Comparison of ENCODE assay signal across 23 cellular contexts in the genomic region with DNA sequence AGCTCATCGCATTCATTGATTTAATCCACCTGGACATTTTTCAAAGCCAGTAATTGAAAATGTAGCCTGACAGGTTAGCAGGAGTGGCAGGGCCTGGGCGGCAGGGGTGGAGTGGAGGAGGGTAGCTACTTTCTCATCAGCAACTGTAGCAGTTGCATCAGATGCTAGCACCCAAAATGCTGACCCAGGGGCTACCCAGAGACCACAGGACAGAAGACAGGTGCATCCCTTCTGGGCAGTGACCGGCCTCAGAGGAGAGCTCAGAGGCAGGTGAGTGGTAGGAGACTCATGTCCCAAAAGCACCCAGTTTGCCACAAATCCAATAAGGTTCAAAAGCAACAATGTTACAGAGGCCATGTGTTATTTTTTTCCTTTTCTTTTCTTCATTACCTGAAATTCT.
"Had no signal": no experiment of that assay in that cellular context is flagged by ENCODE, and none has a peak within 500 bp of the region (broad histone marks: within the 10 kb centered on the region; RNA-seq: fewer than 3 reads in every experiment).

No MANE protein-coding gene starts in this region.

- H2AFZ ChIP-seq: hepatocyte had no signal

- H3K27ac ChIP-seq: coronary artery, esophagus squamous epithelium, hepatocyte, neutrophil, psoas muscle, spleen, testis, tibial nerve, upper lobe of right lung, vagina had no signal

- DNase-seq: dorsolateral prefrontal cortex; effector CD8-positive, alpha-beta T cell; esophagus squamous epithelium; foreskin melanocyte; left colon; left ventricle myocardium superior; mesendoderm; naive thymus-derived CD4-positive, alpha-beta T cell; nephron progenitor cell; psoas muscle; spleen; stimulated activated CD4-positive, alpha-beta T cell treated with anti-CD3 and anti-CD28 coated beads, Interleukin-15, amount 100 ng/mL, for 24 hours; stimulated activated CD4-positive, alpha-beta T cell treated with anti-CD3 and anti-CD28 coated beads, Interleukin-1b, Interleukin-23, amount 100 ng/mL, for 48 hours; stimulated activated CD4-positive, alpha-beta T cell treated with anti-CD3 and anti-CD28 coated beads, Interleukin-4, amount 100 ng/mL, for 24 hours; stimulated activated naive B cell treated with anti-CD40 and anti-IgM and Interleukin-4, amounts not matched to agents 10 μg/mL and 1 μg/mL and 100 μg/mL, for 72 hours; stimulated activated naive CD8-positive, alpha-beta T cell treated with anti-CD3 and anti-CD28 coated beads, Interleukin-15, amount 100 ng/mL, for 72 hours; testis; upper lobe of right lung had no signal

- H3K27me3 ChIP-seq: dorsolateral prefrontal cortex, esophagus squamous epithelium, hepatocyte, neutrophil, spleen, testis, tibial nerve, upper lobe of right lung, vagina had no signal

- H3K36me3 ChIP-seq: esophagus squamous epithelium, neutrophil, spleen, tibial nerve, upper lobe of right lung, vagina had no signal

- H3K36me3 Mint-ChIP-seq: naive thymus-derived CD4-positive, alpha-beta T cell had no signal

- H3K4me3 Mint-ChIP-seq: naive thymus-derived CD4-positive, alpha-beta T cell; nephron progenitor cell; stimulated activated naive B cell treated with anti-CD40 and anti-IgM and Interleukin-4, amounts not matched to agents 10 μg/mL and 1 μg/mL and 100 μg/mL, for 72 hours; stimulated activated naive CD8-positive, alpha-beta T cell treated with anti-CD3 and anti-CD28 coated beads, Interleukin-15, amount 100 ng/mL, for 72 hours had no signal

- H3K27me3 Mint-ChIP-seq: stimulated activated naive CD8-positive, alpha-beta T cell treated with anti-CD3 and anti-CD28 coated beads, Interleukin-15, amount 100 ng/mL, for 72 hours had no signal

- H3K9me3 ChIP-seq: esophagus squamous epithelium, neutrophil, psoas muscle, testis, tibial nerve, upper lobe of right lung, vagina had no signal

- H3K4me2 ChIP-seq: hepatocyte had no signal

- H3K27ac Mint-ChIP-seq: naive thymus-derived CD4-positive, alpha-beta T cell; nephron progenitor cell; stimulated activated naive B cell treated with anti-CD40 and anti-IgM and Interleukin-4, amounts not matched to agents 10 μg/mL and 1 μg/mL and 100 μg/mL, for 72 hours had no signal

- H3K4me3 ChIP-seq: coronary artery, dorsolateral prefrontal cortex, esophagus squamous epithelium, hepatocyte, psoas muscle, spleen, testis, tibial nerve, upper lobe of right lung, vagina had no signal

- H3K4me1 Mint-ChIP-seq: naive thymus-derived CD4-positive, alpha-beta T cell; stimulated activated naive CD8-positive, alpha-beta T cell treated with anti-CD3 and anti-CD28 coated beads, Interleukin-15, amount 100 ng/mL, for 72 hours had no signal

- H3K79me2 ChIP-seq: hepatocyte had no signal
